32 cellular contexts compared by ENCODE assay signal in genomic region chr6:68044264-68044663, GRCh38.
"Had no signal": no experiment of that assay in that cellular context is flagged by ENCODE, and none has a peak within 500 bp of the region (broad histone marks: within the 10 kb centered on the region; RNA-seq: fewer than 3 reads in every experiment).

No MANE protein-coding gene starts in this region.

- H3K27ac Mint-ChIP-seq: T-cell had no signal

- H3K4me3 ChIP-seq: MG63, PC-9, SJCRH30, SK-N-MC had no signal

- DNase-seq: Kasumi-1, MG63, NCI-H1048, NCI-H1092 treated with DMSO at 0.1 percent for 48 hours, NCI-H1105 treated with DMSO at 0.1 percent for 48 hours, NCI-H1436, NCI-H146, NCI-H1694, NCI-H187, NCI-H1930, NCI-H2029 treated with DMSO at 0.1 percent for 48 hours, NCI-H2081 treated with DMSO at 0.1 percent for 48 hours, NCI-H2107, NCI-H2171, NCI-H2227 treated with DMSO at 0.1 percent for 48 hours, NCI-H345, NCI-H446, NCI-H510A treated with DMSO at 0.1 percent for 48 hours, NCI-H524 treated with DMSO at 0.1 percent for 48 hours, NCI-H526 treated with DMSO at 0.1 percent for 48 hours, NCI-H82, PC-9, SHP77, SIG-M5, SJCRH30, T-cell had no signal

- H3K27ac ChIP-seq: KMS-11, PC-9, RWPE1, SJCRH30, SK-N-MC had no signal

- H3K36me3 Mint-ChIP-seq: T-cell had no signal

- H3K4me2 ChIP-seq: KMS-11, PC-9 had no signal

- H3K4me1 Mint-ChIP-seq: T-cell had no signal

- H3K27me3 Mint-ChIP-seq: T-cell had no signal

- H3K27me3 ChIP-seq: MG63, SJCRH30 had no signal

- H3K4me1 ChIP-seq: SJCRH30 had no signal

- H3K4me3 Mint-ChIP-seq: T-cell had no signal

- H3K9me3 ChIP-seq: MG63, SJCRH30 had no signal

- H2AFZ ChIP-seq: PC-9 had no signal

- H3K36me3 ChIP-seq: MG63, SJCRH30 had no signal

- ATAC-seq: Panc1, Right ventricle myocardium inferior, SK-N-SH treated with all-trans-retinoic acid at 6 μM for 48 hours, T-cell had no signal

- H3K9ac ChIP-seq: KMS-11 had no signal
